Comparison of ENCODE assay signal across 1 cellular context in the genomic region with DNA sequence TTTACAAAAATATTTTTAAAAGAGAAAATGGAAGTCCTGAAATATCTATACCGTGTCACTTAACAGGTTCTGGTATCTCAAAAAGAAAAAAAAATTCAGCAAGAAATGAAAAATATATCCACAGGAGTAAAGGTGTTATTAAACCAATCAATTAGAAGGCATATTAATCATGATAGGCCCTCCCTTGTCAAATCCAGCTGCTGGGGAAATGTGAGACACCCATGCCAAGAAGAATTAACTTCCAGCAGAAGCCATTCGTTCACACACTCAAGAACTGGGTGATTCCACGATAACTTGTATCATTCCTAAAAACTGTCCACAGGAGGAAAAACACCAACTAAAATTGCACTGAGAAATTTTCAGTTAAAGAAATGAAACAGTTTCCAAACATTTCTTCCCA.
TF ChIP-seq lines count a peak whose summit lies in the region.

No MANE protein-coding gene starts in this region.

TF ChIP-seq in GM23338, 12 proteins besides CTCF, POLR2A, EP300 and RAD21 (continued from another document):
- no peak for TF ChIP-seq POLR2AphosphoS5 (IDR thresholded peaks at IDR 0.05; ENCODE audit: low read depth)
- TF ChIP-seq, protein P1, sequence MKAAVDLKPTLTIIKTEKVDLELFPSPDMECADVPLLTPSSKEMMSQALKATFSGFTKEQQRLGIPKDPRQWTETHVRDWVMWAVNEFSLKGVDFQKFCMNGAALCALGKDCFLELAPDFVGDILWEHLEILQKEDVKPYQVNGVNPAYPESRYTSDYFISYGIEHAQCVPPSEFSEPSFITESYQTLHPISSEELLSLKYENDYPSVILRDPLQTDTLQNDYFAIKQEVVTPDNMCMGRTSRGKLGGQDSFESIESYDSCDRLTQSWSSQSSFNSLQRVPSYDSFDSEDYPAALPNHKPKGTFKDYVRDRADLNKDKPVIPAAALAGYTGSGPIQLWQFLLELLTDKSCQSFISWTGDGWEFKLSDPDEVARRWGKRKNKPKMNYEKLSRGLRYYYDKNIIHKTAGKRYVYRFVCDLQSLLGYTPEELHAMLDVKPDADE (IDR thresholded peaks at IDR 0.05), result no peak
- TF ChIP-seq STAT1 (IDR thresholded peaks at IDR 0.05; ENCODE audit: unreplicated experiment), result no peak
